ENCODE assay signal across 2 cellular contexts in genomic region chr17:82213251-82214011, GRCh38.
TF ChIP-seq lines count a peak whose summit lies in the region.

No MANE protein-coding gene starts in this region.

TF ChIP-seq in SK-N-SH, 30 proteins besides CTCF, POLR2A, EP300 and RAD21 (continued from another document):
- TF ChIP-seq CHD2 (IDR thresholded peaks at IDR 0.05; ENCODE audit: low read length, partially characterized antibody), result no peak
- TF ChIP-seq SIN3A (IDR thresholded peaks at IDR 0.05; ENCODE audit: borderline replicate concordance, low read depth, low read length), result no peak
- TF ChIP-seq EZH2phosphoT487 (IDR thresholded peaks at IDR 0.05; ENCODE audit: borderline replicate concordance, low read depth), result no peak
- TF ChIP-seq IRF3 (IDR thresholded peaks at IDR 0.05; ENCODE audit: low read depth, low read length), result no peak

TF ChIP-seq in GM12878, 131 proteins besides CTCF, POLR2A, EP300 and RAD21 (continued from another document):
- TF ChIP-seq USF1 (IDR thresholded peaks at IDR 0.05; ENCODE audit: borderline replicate concordance, extremely low read length, insufficient read depth, low read depth, low read length) (peak; percentile 51), GABPA (IDR thresholded peaks at IDR 0.05; ENCODE audit: low read depth) (no peak), PAX5 (IDR thresholded peaks at IDR 0.05; ENCODE audit: borderline replicate concordance, low read depth, low read length) (no peak), LARP7 (IDR thresholded peaks at IDR 0.05) (no peak), POU2F2 (IDR thresholded peaks at IDR 0.05; ENCODE audit: borderline replicate concordance, low read depth, low read length) (no peak), TAF1 (IDR thresholded peaks at IDR 0.05; ENCODE audit: borderline replicate concordance, low read depth, low read length) (no peak), CHD2 (IDR thresholded peaks at IDR 0.05; ENCODE audit: borderline replicate concordance, low read depth, low read length) (no peak), BCL3 (IDR thresholded peaks at IDR 0.05; ENCODE audit: borderline replicate concordance, insufficient read depth, low read depth, low read length, poor library complexity, severe bottlenecking) (no peak), SKIL (IDR thresholded peaks at IDR 0.05; ENCODE audit: low read depth, poor library complexity, severe bottlenecking) (no peak), ZNF384 (IDR thresholded peaks at IDR 0.05; ENCODE audit: borderline replicate concordance, low read depth, low read length) (no peak), CBX3 (IDR thresholded peaks at IDR 0.05; ENCODE audit: borderline replicate concordance, low read depth) (no peak), NRF1 (conservative IDR thresholded peaks at IDR 0.05; ENCODE audit: low read depth, low read length) (no peak), EZH2 (IDR thresholded peaks at IDR 0.05; ENCODE audit: borderline replicate concordance, control insufficient read depth, low read depth, low read length) (no peak), IKZF1 (conservative IDR thresholded peaks at IDR 0.05) (peak; percentile 26; the same call in 1 of the 2 replicates), STAT1 (conservative IDR thresholded peaks at IDR 0.05) (no peak), HDAC2 (IDR thresholded peaks at IDR 0.05) (no peak), YY1 (IDR thresholded peaks at IDR 0.05; ENCODE audit: low read depth, low read length) (no peak), CHD4 (IDR thresholded peaks at IDR 0.05) (no peak), SPI1 (IDR thresholded peaks at IDR 0.05; ENCODE audit: borderline replicate concordance, insufficient read depth, low read depth, low read length) (0 out of 2 replicates have a peak, but pooled peaks have one; percentile 4), FOS (IDR thresholded peaks at IDR 0.05; ENCODE audit: borderline replicate concordance, extremely low read depth, insufficient read length) (no peak), ZNF592 (IDR thresholded peaks at IDR 0.05) (no peak), MTA2 (IDR thresholded peaks at IDR 0.05; ENCODE audit: low read depth) (no peak), E2F8 (IDR thresholded peaks at IDR 0.05; ENCODE audit: low read depth, partially characterized antibody) (no peak), RUNX3 (IDR thresholded peaks at IDR 0.05; ENCODE audit: low read length) (peak; percentile 83), PML (IDR thresholded peaks at IDR 0.05; ENCODE audit: low read length) (no peak), CEBPZ (IDR thresholded peaks at IDR 0.05; ENCODE audit: low read depth, low read length) (no peak), PKNOX1 (IDR thresholded peaks at IDR 0.05) (no peak), ATF3 (IDR thresholded peaks at IDR 0.05; ENCODE audit: borderline replicate concordance, extremely low read depth, low read depth, low read length) (no peak), SP1 (IDR thresholded peaks at IDR 0.05; ENCODE audit: low read depth, low read length) (no peak), SIN3A (IDR thresholded peaks at IDR 0.05; ENCODE audit: low read depth, low read length) (no peak), RBBP5 (conservative IDR thresholded peaks at IDR 0.05) (no peak), TBL1XR1 (IDR thresholded peaks at IDR 0.05; ENCODE audit: low read depth, low read length) (no peak), RELB (IDR thresholded peaks at IDR 0.05; ENCODE audit: low read depth) (0 out of 2 replicates have a peak, but pooled peaks have one; percentile 41), ZZZ3 (IDR thresholded peaks at IDR 0.05; ENCODE audit: control insufficient read depth, insufficient read length, low read depth) (no peak), NBN (IDR thresholded peaks at IDR 0.05) (peak; percentile 58; the same call in 1 of the 2 replicates), BHLHE40 (IDR thresholded peaks at IDR 0.05; ENCODE audit: borderline replicate concordance in 1 of 2, low read depth in 2 of 2, low read length in 1 of 2) (peak in 1 of 2 experiments; percentile 14; a peak in 1 of 4 replicates), NFYA (IDR thresholded peaks at IDR 0.05; ENCODE audit: borderline replicate concordance, low read depth, low read length) (no peak), MAX (IDR thresholded peaks at IDR 0.05; ENCODE audit: low read depth, low read length) (no peak; the same call in 1 of the 2 replicates)
